Comparison of ENCODE assay signal across 10 cellular contexts in the genomic region with DNA sequence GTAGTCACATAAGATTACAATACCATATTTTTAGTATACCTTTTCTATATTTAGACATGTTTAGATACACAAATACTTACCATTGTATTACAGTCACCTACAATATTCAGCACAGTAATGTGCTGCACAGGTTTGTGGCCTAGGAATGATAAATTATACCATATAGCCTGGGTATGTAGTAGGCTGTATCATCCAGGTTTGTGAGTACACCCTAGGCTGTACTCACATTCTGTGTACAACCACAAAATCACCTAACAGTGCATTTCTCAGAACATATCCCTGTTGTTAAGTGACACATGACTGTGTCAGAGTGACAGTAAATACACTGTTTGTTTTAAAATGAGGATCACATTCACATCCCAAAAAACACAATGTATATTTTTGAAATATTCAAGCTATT. TPM values are rescaled to one million over a fixed set of nuclear protein-coding genes. Genes with fewer than 3 reads are reported as not detected.
"Had no signal": no experiment of that assay in that cellular context is flagged by ENCODE, and none has a peak within 500 bp of the region (broad histone marks: within the 10 kb centered on the region; RNA-seq: fewer than 3 reads in every experiment).

No MANE protein-coding gene starts in this region.

- H3K27ac Mint-ChIP-seq: HFFc6 had no signal

- H3K9ac ChIP-seq: GM23248 had no signal

- H3K27ac ChIP-seq: GM23248, HL-60 had no signal

- H3K36me3 ChIP-seq: HAP-1 had no signal

- H3K4me3 ChIP-seq: GM23248, HAP-1 had no signal

- H3K4me3 Mint-ChIP-seq: HFFc6 had no signal

- ATAC-seq: HCT116 had no signal

- H3K4me1 ChIP-seq: HAP-1 had no signal

- DNase-seq: GM23248, GOT3, H7, HFFc6, IMR-90 had no signal

- H2AFZ ChIP-seq: GM23248 had no signal

RNA-seq across cellular contexts. Expression of a gene that starts 11.2 kb away (rescaled TPM):
- total RNA-seq: GM23248, H4, H7, HFFc6, HT1080, IMR-90 had no signal
- polyA plus RNA-seq: GM23248, IMR-90 had no signal

RNA-seq across cellular contexts. Expression of a gene that starts 39.6 kb away (rescaled TPM):
- total RNA-seq: GM23248, H4, H7, HFFc6, HT1080, IMR-90 had no signal
- polyA plus RNA-seq: GM23248, IMR-90 had no signal

RNA-seq across cellular contexts. Expression of a gene that starts 47.8 kb away (rescaled TPM):
- total RNA-seq: GM23248, H4, H7, HFFc6, HT1080, IMR-90 had no signal
- polyA plus RNA-seq: GM23248, IMR-90 had no signal
